Comparison of ENCODE assay signal across 25 cellular contexts in the genomic region with DNA sequence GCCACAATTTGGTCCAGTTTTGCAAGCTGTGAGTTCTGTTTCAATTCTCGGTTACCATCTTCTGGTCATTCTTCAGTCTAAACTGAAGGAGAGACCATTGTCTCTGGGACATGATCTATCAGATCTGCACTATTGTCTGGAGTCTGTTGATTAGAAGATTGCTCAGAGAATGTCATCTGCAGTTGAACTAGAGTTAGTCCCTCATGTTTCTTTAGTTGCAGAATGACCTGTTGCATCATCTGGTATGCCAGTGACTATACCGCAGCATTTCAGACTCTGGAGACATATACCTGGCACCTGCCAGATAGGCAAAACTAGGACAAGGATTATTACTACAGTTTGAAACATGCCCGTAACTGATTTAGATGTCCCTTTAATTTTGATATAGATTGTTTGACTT.
DNase-seq lines count a peak whose midpoint lies in the region; ATAC-seq, FAIRE-seq and TF ChIP-seq lines count a peak whose summit lies in the region.
"Had no signal": no experiment of that assay in that cellular context is flagged by ENCODE, and none has a peak within 500 bp of the region (broad histone marks: within the 10 kb centered on the region; RNA-seq: fewer than 3 reads in every experiment).

No MANE protein-coding gene starts in this region.

- no peak overlapping the region for H3K27ac Mint-ChIP-seq in WTC11
- H3K27ac Mint-ChIP-seq: CD14-positive monocyte; CD4-positive, alpha-beta T cell; CD8-positive, alpha-beta memory T cell; H9; HFFc6 had no signal

- H3K4me3 Mint-ChIP-seq in WTC11 = no peak overlapping the region
- H3K4me3 Mint-ChIP-seq: CD14-positive monocyte; CD4-positive, alpha-beta T cell; CD8-positive, alpha-beta memory T cell; H9; HFFc6 had no signal

- TF ChIP-seq POLR2A in HepG2 (IDR thresholded peaks at IDR 0.05; ENCODE audit: insufficient read depth in 1 of 2, low read depth in 2 of 2, low read length in 2 of 2) = no peak
- no peak for TF ChIP-seq POLR2A in right lobe of liver (IDR thresholded peaks at IDR 0.05)
- no peak for TF ChIP-seq POLR2A in prostate gland (IDR thresholded peaks at IDR 0.05)

- TF ChIP-seq RAD21 in HepG2 (CRISPR knock-in tag; IDR thresholded peaks at IDR 0.05) (no peak), Ishikawa (IDR thresholded peaks at IDR 0.05; ENCODE audit: low read depth) (no peak)

- intact Hi-C loops in HepG2 (cut with micrococcal nuclease; ENCODE audit: unreplicated experiment) = loop anchor here (10.0 kb wide), 1 partner anchor 239 kb away; no protein-coding TSS in a partner anchor
- intact Hi-C loops in right lobe of liver (cut with DNase I) = no loop called here
- intact Hi-C loops in prostate gland (cut with DNase I) = no loop called here
- intact Hi-C loops in psoas muscle (cut with DNase I) = loop anchor here in 1 of 2 donors (10.0 kb wide), 1 partner anchor 309 kb away; no protein-coding TSS in a partner anchor

- no peak for ATAC-seq in HepG2
- no peak for ATAC-seq in right lobe of liver
- ATAC-seq in WTC11 = no peak
- no peak for ATAC-seq in esophagus mucosa
- no peak for ATAC-seq in psoas muscle
- ATAC-seq: GM12878, HCT116 had no signal

- CTCF ChIA-PET in HepG2 (lab: Yijun Ruan, JAX; ENCODE audit: low intra/inter-chr PET ratio, low total read pairs) (no interaction called here), WTC11 (lab: Charles Lee) (no interaction called here)

- no peak overlapping the region for H3K4me2 ChIP-seq in HepG2 (ENCODE audit: low read depth, low read length)
- H3K4me2 ChIP-seq: BLaER1 treated with 17β-estradiol and CSF1 and Interleukin-3, amounts not matched to agents 10 nM and 100 nM had no signal

- 55% methylated on average over 3 of the region's 3 CpGs for WGBS in HepG2 (ENCODE audit: low lambda C conversion rate)
- WGBS in right lobe of liver (ENCODE audit: insufficient coverage, low coverage, low lambda C conversion rate, missing lambda C conversion rate) = 79% methylated on average over 3 of the region's 3 CpGs
- WGBS in prostate gland = 98% methylated on average over 3 of the region's 3 CpGs
- WGBS in psoas muscle, 3 donors = 93 to 97% (median 93%) methylated on average over 3 of the region's 3 CpGs

- H3K4me1 ChIP-seq in HepG2 (ENCODE audit: insufficient read depth, low read length) (no peaks in the 10 kb centered on the region), right lobe of liver (no peaks in the 10 kb centered on the region), prostate gland (replicated peaks) (no peaks in the 10 kb centered on the region), psoas muscle (no peaks in the 10 kb centered on the region)
- H3K4me1 ChIP-seq: BE2C had no signal

- H2AFZ ChIP-seq in HepG2 (ENCODE audit: low read length) = no peak overlapping the region
- H2AFZ ChIP-seq: GM23248 had no signal

- no peaks in the 10 kb centered on the region for H3K4me1 Mint-ChIP-seq in WTC11
- H3K4me1 Mint-ChIP-seq: CD8-positive, alpha-beta memory T cell; H9 had no signal

- H3K4me3 ChIP-seq in HepG2 (replicated peaks in 1 of 3; ENCODE audit: insufficient read depth in 1 of 3, low read depth in 2 of 3, low read length in 3 of 3) = no peak overlapping the region
- H3K4me3 ChIP-seq in right lobe of liver = no peak overlapping the region
- H3K4me3 ChIP-seq in prostate gland = no peak overlapping the region
- H3K4me3 ChIP-seq in psoas muscle = no peak overlapping the region
- H3K4me3 ChIP-seq: BLaER1 treated with 17β-estradiol and CSF1 and Interleukin-3, amounts not matched to agents 10 nM and 100 nM; GM12878; GM23248 had no signal

- in situ Hi-C loops in HepG2 (cut with HindIII; ENCODE audit: extremely low pct_ligation_motif_present, low pct_unique_long_range_greater_than_20kb) = loop anchor here (10.0 kb wide), 1 partner anchor 109 kb away; no protein-coding TSS in a partner anchor

- FAIRE-seq in HepG2 (lab: Jason Lieb, UNC) (no peak), urothelium cell line (lab: Jason Lieb, UNC) (peak; percentile 40)
- FAIRE-seq: A204.1, GM12878 had no signal

- H3K79me2 ChIP-seq in HepG2 (ENCODE audit: insufficient read depth, low read length) = no peaks in the 10 kb centered on the region

- POLR2A ChIA-PET in HepG2 (lab: Yijun Ruan, JAX) (no interaction called here), WTC11 (lab: Charles Lee) (no interaction called here)

- no TSS peak for BruUV-seq in HepG2 (replicated peaks; lab: Mats Ljungman, UMichigan)

- H3K27me3 ChIP-seq in HepG2 (ENCODE audit: control insufficient read depth in 1 of 2, insufficient read depth in 2 of 2, low read length in 2 of 2) (no peaks in the 10 kb centered on the region), right lobe of liver (no peaks in the 10 kb centered on the region), prostate gland (replicated peaks; ENCODE audit: insufficient read depth) (no peaks in the 10 kb centered on the region), psoas muscle (ENCODE audit: insufficient read depth in 3 of 3, low read length in 2 of 3) (peaks cover 0 to 3% (median 0%) of the 10 kb centered on the region in 3 donors)
- H3K27me3 ChIP-seq: BE2C; BLaER1 treated with 17β-estradiol and CSF1 and Interleukin-3, amounts not matched to agents 10 nM and 100 nM had no signal

- no peaks in the 10 kb centered on the region for H3K36me3 ChIP-seq in HepG2 (replicated peaks in 1 of 2; ENCODE audit: control insufficient read depth in 1 of 2, insufficient read depth in 2 of 2, low read length in 2 of 2)
- no peaks in the 10 kb centered on the region for H3K36me3 ChIP-seq in right lobe of liver
- no peaks in the 10 kb centered on the region for H3K36me3 ChIP-seq in prostate gland
- no peaks in the 10 kb centered on the region for H3K36me3 ChIP-seq in psoas muscle (ENCODE audit: insufficient read depth in 1 of 2, low read depth in 1 of 2)
- H3K36me3 ChIP-seq: BE2C; BLaER1 treated with 17β-estradiol and CSF1 and Interleukin-3, amounts not matched to agents 10 nM and 100 nM had no signal

- H3K9me3 ChIP-seq in HepG2 (ENCODE audit: low read length) (no peaks in the 10 kb centered on the region), right lobe of liver (no peaks in the 10 kb centered on the region), prostate gland (no peaks in the 10 kb centered on the region), psoas muscle (no peaks in the 10 kb centered on the region)
- H3K9me3 ChIP-seq: BE2C; BLaER1 treated with 17β-estradiol and CSF1 and Interleukin-3, amounts not matched to agents 10 nM and 100 nM had no signal

- TF ChIP-seq EP300 in HepG2 (IDR thresholded peaks at IDR 0.05; ENCODE audit: low read depth in 2 of 2, low read length in 2 of 2) (no peak), HepG2 (CRISPR knock-in tag; IDR thresholded peaks at IDR 0.05; ENCODE audit: borderline replicate concordance) (no peak), Ishikawa (IDR thresholded peaks at IDR 0.05; ENCODE audit: borderline replicate concordance) (no peak)

- peaks cover 5% of the 10 kb centered on the region; the same call in 1 of the 2 replicates for H3K9me3 Mint-ChIP-seq in WTC11
- H3K9me3 Mint-ChIP-seq: CD4-positive, alpha-beta T cell; CD8-positive, alpha-beta memory T cell; H9; HFFc6 had no signal

- no peaks in the 10 kb centered on the region for H3K27me3 Mint-ChIP-seq in WTC11 (ENCODE audit: low read depth)

- no peaks in the 10 kb centered on the region for H4K20me1 ChIP-seq in HepG2 (ENCODE audit: insufficient read depth, low read length)
- H4K20me1 ChIP-seq: BLaER1 treated with 17β-estradiol and CSF1 and Interleukin-3, amounts not matched to agents 10 nM and 100 nM had no signal

- no peaks in the 10 kb centered on the region for H3K36me3 Mint-ChIP-seq in WTC11
- H3K36me3 Mint-ChIP-seq: CD14-positive monocyte; CD8-positive, alpha-beta memory T cell had no signal

- H3K9ac ChIP-seq in HepG2 (ENCODE audit: insufficient read depth, low read depth, low read length) = no peak overlapping the region
- H3K9ac ChIP-seq: BLaER1 treated with 17β-estradiol and CSF1 and Interleukin-3, amounts not matched to agents 10 nM and 100 nM; GM23248 had no signal

- DNase-seq in HepG2 (ENCODE audit: low spot score) = no peak
- no peak for DNase-seq in right lobe of liver
- DNase-seq in WTC11 (ENCODE audit: low spot score) = no peak
- DNase-seq in urothelium cell line (ENCODE audit: low spot score) = no peak
- DNase-seq in prostate gland (ENCODE audit: low spot score) = no peak
- DNase-seq in psoas muscle = no peak
- DNase-seq: AML-193; BE2C; CD4-positive, alpha-beta T cell; CD8-positive, alpha-beta memory T cell; DMS 273 treated with DMSO at 0.1 percent for 48 hours; DMS79; EL; GDM1; GM23248; H9; HFFc6 had no signal

- H3K27ac ChIP-seq in HepG2 (ENCODE audit: extremely low read length, insufficient read depth, low read length) = no peak overlapping the region
- no peak overlapping the region for H3K27ac ChIP-seq in right lobe of liver
- H3K27ac ChIP-seq in prostate gland = no peak overlapping the region
- no peak overlapping the region for H3K27ac ChIP-seq in psoas muscle
- H3K27ac ChIP-seq: 22Rv1; BLaER1 treated with 17β-estradiol and CSF1 and Interleukin-3, amounts not matched to agents 10 nM and 100 nM; GM23248 had no signal

- TF ChIP-seq CTCF in HepG2 (CRISPR knock-in tag; IDR thresholded peaks at IDR 0.05) = no peak
- TF ChIP-seq CTCF in right lobe of liver (IDR thresholded peaks at IDR 0.05) = no peak
- TF ChIP-seq CTCF in WTC11 (IDR thresholded peaks at IDR 0.05) = no peak
- no peak for TF ChIP-seq CTCF in prostate gland (IDR thresholded peaks at IDR 0.05)
- TF ChIP-seq CTCF in psoas muscle (IDR thresholded peaks at IDR 0.05) = no peak

TF ChIP-seq in HepG2, 621 proteins besides CTCF, POLR2A, EP300 and RAD21 (continues in another document):
- TF ChIP-seq CEBPB (IDR thresholded peaks at IDR 0.05; ENCODE audit: borderline replicate concordance, low read depth, low read length) = peak; percentile 44; the same call in 1 of the 2 replicates

TF ChIP-seq in Ishikawa, 13 proteins besides CTCF, POLR2A, EP300 and RAD21 (continues in another document):
- TF ChIP-seq YY1 (IDR thresholded peaks at IDR 0.05; ENCODE audit: low read depth) (no peak), TEAD4 (IDR thresholded peaks at IDR 0.05) (no peak), TAF1 (IDR thresholded peaks at IDR 0.05; ENCODE audit: low read depth) (0 out of 2 replicates have a peak, but pooled peaks have one; percentile 13)

TF ChIP-seq in WTC11, 78 proteins besides CTCF, POLR2A, EP300 and RAD21:
- no peak for TF ChIP-seq IRF2 (CRISPR knock-in tag; IDR thresholded peaks at IDR 0.05; ENCODE audit: borderline replicate concordance, low read depth)
- TF ChIP-seq GABPB1 (CRISPR knock-in tag; IDR thresholded peaks at IDR 0.05) = 0 out of 2 replicates have a peak, but pooled peaks have one; percentile 37
